11 cellular contexts compared by ENCODE assay signal in genomic region chr11:132024587-132025295, GRCh38.
DNase-seq lines count a peak whose midpoint lies in the region; ATAC-seq and TF ChIP-seq lines count a peak whose summit lies in the region.
"Had no signal": no experiment of that assay in that cellular context is flagged by ENCODE, and none has a peak within 500 bp of the region (broad histone marks: within the 10 kb centered on the region; RNA-seq: fewer than 3 reads in every experiment).

No MANE protein-coding gene starts in this region.

- H3K4me3 ChIP-seq in SK-N-SH (ENCODE audit: low read depth in 2 of 2, low read length in 1 of 2) (no peak overlapping the region), body of pancreas (no peak overlapping the region)
- H3K4me3 ChIP-seq: right lobe of liver had no signal

- 36% methylated on average over 8 of the region's 8 CpGs for WGBS in SK-N-SH (ENCODE audit: low lambda C conversion rate)
- 74 to 76% methylated on average over 8 of the region's 8 CpGs for WGBS in body of pancreas, 2 donors

- H3K27me3 Mint-ChIP-seq in HFFc6 (ENCODE audit: insufficient read depth): no peaks in the 10 kb centered on the region
- no peaks in the 10 kb centered on the region for H3K27me3 Mint-ChIP-seq in activated T-cell treated with anti-CD3 and anti-CD28 coated beads, Interleukin-2, amount 50 U/mL, for 72 hours (ENCODE audit: low read depth)
- H3K27me3 Mint-ChIP-seq in activated CD4-positive, alpha-beta memory T cell treated with anti-CD3 and anti-CD28 coated beads for 36 hours: peaks cover 2% of the 10 kb centered on the region

- H2AFZ ChIP-seq in SK-N-SH (ENCODE audit: low read depth): no peak overlapping the region

- H3K27ac Mint-ChIP-seq in HFFc6: 0 out of 2 replicates have a peak overlapping the region, but pooled peaks have one; percentile 14
- H3K27ac Mint-ChIP-seq in activated T-cell treated with anti-CD3 and anti-CD28 coated beads, Interleukin-2, amount 50 U/mL, for 72 hours: no peak overlapping the region
- no peak overlapping the region for H3K27ac Mint-ChIP-seq in activated CD4-positive, alpha-beta memory T cell treated with anti-CD3 and anti-CD28 coated beads for 36 hours
- H3K27ac Mint-ChIP-seq: CD4-positive, CD25-positive, alpha-beta regulatory T cell had no signal

- CTCF ChIA-PET in SK-N-SH (lab: Yijun Ruan, JAX): interaction anchor here (1.1 kb wide), 1 partner anchor 159 kb away, joined by 3 read pairs; no protein-coding TSS in a partner anchor
- CTCF ChIA-PET in activated CD4-positive, alpha-beta memory T cell treated with anti-CD3 and anti-CD28 coated beads for 36 hours (lab: Charles Lee): no interaction called here

- H3K4me2 ChIP-seq in SK-N-SH: peak overlapping the region; percentile 38

- peak overlapping the region; percentile 45 for H3K9ac ChIP-seq in SK-N-SH

- H3K36me3 ChIP-seq in SK-N-SH (replicated peaks in 1 of 2; ENCODE audit: control insufficient read depth in 1 of 2, insufficient read depth in 2 of 2, low read length in 1 of 2): no peaks in the 10 kb centered on the region
- H3K36me3 ChIP-seq in body of pancreas (replicated peaks in 1 of 2; ENCODE audit: insufficient read depth in 1 of 2, low read depth in 2 of 2): no peaks in the 10 kb centered on the region
- H3K36me3 ChIP-seq: right lobe of liver had no signal

- no peaks in the 10 kb centered on the region for H3K27me3 ChIP-seq in SK-N-SH (ENCODE audit: insufficient read depth)
- H3K27me3 ChIP-seq in body of pancreas: no peaks in the 10 kb centered on the region
- H3K27me3 ChIP-seq: right lobe of liver had no signal

- H3K9me3 ChIP-seq in SK-N-SH (no peaks in the 10 kb centered on the region; the same call in 1 of the 2 replicates), body of pancreas (no peaks in the 10 kb centered on the region)
- H3K9me3 ChIP-seq: right lobe of liver had no signal

- H3K4me3 Mint-ChIP-seq in HFFc6: peak overlapping the region; percentile 52
- no peak overlapping the region for H3K4me3 Mint-ChIP-seq in activated T-cell treated with anti-CD3 and anti-CD28 coated beads, Interleukin-2, amount 50 U/mL, for 72 hours
- no peak overlapping the region for H3K4me3 Mint-ChIP-seq in activated CD4-positive, alpha-beta memory T cell treated with anti-CD3 and anti-CD28 coated beads for 36 hours
- H3K4me3 Mint-ChIP-seq: CD4-positive, CD25-positive, alpha-beta regulatory T cell had no signal

- POLR2A ChIA-PET in SK-N-SH (lab: Yijun Ruan, JAX): no interaction called here
- POLR2A ChIA-PET in activated CD4-positive, alpha-beta memory T cell treated with anti-CD3 and anti-CD28 coated beads for 36 hours (lab: Charles Lee): no interaction called here

- ATAC-seq in activated T-cell treated with anti-CD3 and anti-CD28 coated beads, Interleukin-2, amount 50 U/mL, for 72 hours (replicated peaks in 1 of 2): no peak
- no peak for ATAC-seq in body of pancreas

- H3F3A ChIP-seq in SK-N-SH (replicated peaks; ENCODE audit: insufficient read depth): peaks cover 16% of the 10 kb centered on the region

- no peaks in the 10 kb centered on the region for H4K20me1 ChIP-seq in SK-N-SH (ENCODE audit: insufficient read depth)

- H3K4me1 ChIP-seq in SK-N-SH (ENCODE audit: control insufficient read depth in 1 of 2, insufficient read depth in 2 of 2, low read depth in 1 of 2, low read length in 1 of 2) (peaks cover 6 to 49% of the 10 kb centered on the region in 2 experiments), body of pancreas (no peaks in the 10 kb centered on the region)
- H3K4me1 ChIP-seq: right lobe of liver had no signal

- H3K79me2 ChIP-seq in SK-N-SH (ENCODE audit: insufficient read depth): peaks cover 18% of the 10 kb centered on the region; the same call in 1 of the 2 replicates

- no peaks in the 10 kb centered on the region; the same call in 1 of the 2 replicates for H3K36me3 Mint-ChIP-seq in HFFc6 (ENCODE audit: low read depth)
- no peaks in the 10 kb centered on the region for H3K36me3 Mint-ChIP-seq in activated T-cell treated with anti-CD3 and anti-CD28 coated beads, Interleukin-2, amount 50 U/mL, for 72 hours (ENCODE audit: insufficient read depth in 2 of 2)
- H3K36me3 Mint-ChIP-seq in activated CD4-positive, alpha-beta memory T cell treated with anti-CD3 and anti-CD28 coated beads for 36 hours: no peaks in the 10 kb centered on the region
- H3K36me3 Mint-ChIP-seq: CD4-positive, CD25-positive, alpha-beta regulatory T cell had no signal

- no peak for TF ChIP-seq POLR2A in body of pancreas (IDR thresholded peaks at IDR 0.05)

- peak; percentile 64 for DNase-seq in AG20443 (ENCODE audit: low spot score)
- DNase-seq in HFFc6: peak; percentile 76
- no peak for DNase-seq in SK-N-SH
- DNase-seq in iris pigment epithelial cell (ENCODE audit: low read depth): peak; percentile 90
- DNase-seq in activated T-cell treated with anti-CD3 and anti-CD28 coated beads, Interleukin-2, amount 50 U/mL, for 72 hours: no peak
- no peak for DNase-seq in activated CD4-positive, alpha-beta memory T cell treated with anti-CD3 and anti-CD28 coated beads for 36 hours
- DNase-seq in middle frontal gyrus (ENCODE audit: extremely low spot score, low spot score): no peak
- no peak for DNase-seq in body of pancreas
- DNase-seq: CD4-positive, CD25-positive, alpha-beta regulatory T cell; right lobe of liver; RPMI8226 had no signal

- no peak for TF ChIP-seq CTCF in HFFc6 (IDR thresholded peaks at IDR 0.05)
- no peak for TF ChIP-seq CTCF in SK-N-SH (IDR thresholded peaks at IDR 0.05)
- no peak for TF ChIP-seq CTCF in body of pancreas (IDR thresholded peaks at IDR 0.05)

- no peaks in the 10 kb centered on the region for H3K9me2 ChIP-seq in SK-N-SH

- peak overlapping the region in 1 of 2 experiments; percentile 81; a peak in 3 of 4 replicates for H3K27ac ChIP-seq in SK-N-SH (ENCODE audit: low read depth in 2 of 2, low read length in 1 of 2)
- no peak overlapping the region for H3K27ac ChIP-seq in body of pancreas
- H3K27ac ChIP-seq: right lobe of liver had no signal

- TF ChIP-seq EP300 in SK-N-SH (IDR thresholded peaks at IDR 0.05; ENCODE audit: borderline replicate concordance in 1 of 2, low read depth in 1 of 2, low read length in 1 of 2): peak; percentile 24 to 87; a peak in 3 of 4 replicates

- no peaks in the 10 kb centered on the region for H3K9me3 Mint-ChIP-seq in HFFc6
- peaks cover 4 to 9% of the 10 kb centered on the region in 2 donors for H3K9me3 Mint-ChIP-seq in activated T-cell treated with anti-CD3 and anti-CD28 coated beads, Interleukin-2, amount 50 U/mL, for 72 hours
- H3K9me3 Mint-ChIP-seq in activated CD4-positive, alpha-beta memory T cell treated with anti-CD3 and anti-CD28 coated beads for 36 hours: peaks cover 3% of the 10 kb centered on the region

- intact Hi-C loops in activated CD4-positive, alpha-beta memory T cell treated with anti-CD3 and anti-CD28 coated beads for 36 hours (cut with micrococcal nuclease): no loop called here
- intact Hi-C loops in body of pancreas (cut with DNase I): loop anchor here (5.0 kb wide), 1 partner anchor 152 kb away; no protein-coding TSS in a partner anchor

- no peak for TF ChIP-seq RAD21 in SK-N-SH (IDR thresholded peaks at IDR 0.05; ENCODE audit: low read length)

- H3K4me1 Mint-ChIP-seq in HFFc6 (ENCODE audit: low read depth): peaks cover 76% of the 10 kb centered on the region
- no peaks in the 10 kb centered on the region for H3K4me1 Mint-ChIP-seq in activated T-cell treated with anti-CD3 and anti-CD28 coated beads, Interleukin-2, amount 50 U/mL, for 72 hours (ENCODE audit: low read depth)
- H3K4me1 Mint-ChIP-seq in activated CD4-positive, alpha-beta memory T cell treated with anti-CD3 and anti-CD28 coated beads for 36 hours (ENCODE audit: low read depth): no peaks in the 10 kb centered on the region
- H3K4me1 Mint-ChIP-seq: CD4-positive, CD25-positive, alpha-beta regulatory T cell had no signal

TF ChIP-seq in SK-N-SH, 30 proteins besides CTCF, POLR2A, EP300 and RAD21 (continues in another document):
- TF ChIP-seq TEAD4 (IDR thresholded peaks at IDR 0.05; ENCODE audit: borderline replicate concordance, insufficient read depth) (peak; percentile 85), JUND (IDR thresholded peaks at IDR 0.05) (peak; percentile 96), ELF1 (IDR thresholded peaks at IDR 0.05) (no peak), SIN3A (IDR thresholded peaks at IDR 0.05; ENCODE audit: borderline replicate concordance, low read depth, low read length) (peak; percentile 51; the same call in 1 of the 2 replicates), RCOR1 (IDR thresholded peaks at IDR 0.05; ENCODE audit: low read length) (no peak), TAF1 (IDR thresholded peaks at IDR 0.05; ENCODE audit: borderline replicate concordance, low read depth, low read length) (0 out of 2 replicates have a peak, but pooled peaks have one; percentile 5), USF2 (IDR thresholded peaks at IDR 0.05; ENCODE audit: borderline replicate concordance, low read depth, low read length) (no peak), MEF2A (IDR thresholded peaks at IDR 0.05; ENCODE audit: borderline replicate concordance, low read depth) (peak; percentile 45; the same call in 1 of the 2 replicates), PBX3 (IDR thresholded peaks at IDR 0.05) (peak; percentile 92), USF1 (IDR thresholded peaks at IDR 0.05; ENCODE audit: borderline replicate concordance, low read depth) (no peak), POLR2AphosphoS5 (IDR thresholded peaks at IDR 0.05; ENCODE audit: low read depth, low read length) (peak; percentile 78; the same call in 1 of the 2 replicates)

Comparison
In these comparisons a context has a peak if more than half of its experiments do, and no peak if none do; other contexts are left out.
1. DNase-seq: peak in AG20443 (single experiment), HFFc6 (single experiment) and iris pigment epithelial cell (single experiment); none in SK-N-SH (single experiment), activated T-cell treated with anti-CD3 and anti-CD28 coated beads, Interleukin-2, amount 50 U/mL, for 72 hours (0 of 2), activated CD4-positive, alpha-beta memory T cell treated with anti-CD3 and anti-CD28 coated beads for 36 hours (single experiment), middle frontal gyrus (single experiment) and body of pancreas (0 of 4).